9 cellular contexts compared by ENCODE assay signal in genomic region chr19:7679771-7680605, GRCh38. TPM values are rescaled to one million over a fixed set of nuclear protein-coding genes. Genes with fewer than 3 reads are reported as not detected.
DNase-seq lines count a peak whose midpoint lies in the region; ATAC-seq and TF ChIP-seq lines count a peak whose summit lies in the region.
"Had no signal": no experiment of that assay in that cellular context is flagged by ENCODE, and none has a peak within 500 bp of the region (broad histone marks: within the 10 kb centered on the region; RNA-seq: fewer than 3 reads in every experiment).

No MANE protein-coding gene starts in this region.

- no peak for TF ChIP-seq RAD21 in neural cell (conservative IDR thresholded peaks at IDR 0.05)

- TF ChIP-seq CTCF in dorsolateral prefrontal cortex (IDR thresholded peaks at IDR 0.05 in 54 of 56, conservative IDR thresholded peaks at IDR 0.05 in 2 of 56; ENCODE audit: low read depth in 1 of 56, partially characterized antibody in 56 of 56) (no peak), neural cell (IDR thresholded peaks at IDR 0.05; ENCODE audit: poor library complexity, severe bottlenecking) (no peak)

- H3K79me2 ChIP-seq in Karpas-422 (ENCODE audit: low read length) (peaks cover 14% of the 10 kb centered on the region), neural cell (replicated peaks; ENCODE audit: insufficient read depth, low read length) (peaks cover 8% of the 10 kb centered on the region)

- no peak for ATAC-seq in CD4-positive, CD25-positive, alpha-beta regulatory T cell (ENCODE audit: low read depth in 2 of 2)
- ATAC-seq in GM18517 (IDR thresholded peaks at IDR 0.05; ENCODE audit: unreplicated experiment) (no peak), GM21423 (IDR thresholded peaks at IDR 0.05; ENCODE audit: unreplicated experiment) (no peak)

- DNase-seq in CD4-positive, CD25-positive, alpha-beta regulatory T cell: no peak
- DNase-seq in Karpas-422 (no peak), dorsolateral prefrontal cortex (no peak), DMS 273 treated with DMSO at 0.1 percent for 48 hours (lab: John Stamatoyannopoulos, UW) (no peak)
- no peak for DNase-seq in effector CD8-positive, alpha-beta T cell (lab: John Stamatoyannopoulos, UW)
- DNase-seq: NCI-H187 treated with DMSO at 0.1 percent for 48 hours had no signal

- H3K4me3 Mint-ChIP-seq in CD4-positive, CD25-positive, alpha-beta regulatory T cell: peak overlapping the region; percentile 71 to 95 (median 86)

- H3K9me3 Mint-ChIP-seq in CD4-positive, CD25-positive, alpha-beta regulatory T cell: peaks cover 0 to 1% (median 0%) of the 10 kb centered on the region in 7 donors

- peaks cover 6% of the 10 kb centered on the region for H3K36me3 ChIP-seq in CD4-positive, CD25-positive, alpha-beta regulatory T cell (ENCODE audit: control insufficient read depth, insufficient read depth, low read length)
- H3K36me3 ChIP-seq in Karpas-422 (ENCODE audit: insufficient read depth, low read length) (0 out of 2 replicates have a peak, but pooled peaks cover 4% of the 10 kb centered on the region), neural cell (ENCODE audit: insufficient read depth, low read length) (no peaks in the 10 kb centered on the region)

- H3K9ac ChIP-seq in Karpas-422 (ENCODE audit: low read length) (peak overlapping the region; percentile 29; the same call in 1 of the 2 replicates), neural cell (ENCODE audit: low read length) (peak overlapping the region; percentile 42)

- peaks cover 13% of the 10 kb centered on the region; the same call in 1 of the 2 replicates for H4K20me1 ChIP-seq in Karpas-422 (ENCODE audit: insufficient read depth, low read depth, low read length)
- H4K20me1 ChIP-seq in neural cell (ENCODE audit: insufficient read depth): no peaks in the 10 kb centered on the region

- intact Hi-C loops in dorsolateral prefrontal cortex (cut with DNase I): loop anchor here (1.0 to 10.0 kb wide), 10 partner anchors 27 to 578 kb away; partner anchors contain the start of genes CTXN1 (in 1 of the 2), MAP2K7 (in 1 of the 2) and SNAPC2 (in 1 of the 2)

- H3K27ac ChIP-seq in CD4-positive, CD25-positive, alpha-beta regulatory T cell (ENCODE audit: insufficient read depth, low read length, poor library complexity, severe bottlenecking): no peak overlapping the region
- no peak overlapping the region for H3K27ac ChIP-seq in Karpas-422 (ENCODE audit: low read length)
- H3K27ac ChIP-seq in dorsolateral prefrontal cortex: peak overlapping the region in 19 of 59 donors; percentile 53 to 98 (median 89)
- no peak overlapping the region for H3K27ac ChIP-seq in neural cell (ENCODE audit: low read length)

- H3K4me1 Mint-ChIP-seq in CD4-positive, CD25-positive, alpha-beta regulatory T cell: peaks cover 5 to 46% (median 20%) of the 10 kb centered on the region in 4 donors

- peaks cover 2% of the 10 kb centered on the region for H3K27me3 ChIP-seq in CD4-positive, CD25-positive, alpha-beta regulatory T cell (ENCODE audit: control insufficient read depth, insufficient read depth, low read length)
- H3K27me3 ChIP-seq in Karpas-422 (ENCODE audit: low read length) (no peaks in the 10 kb centered on the region), dorsolateral prefrontal cortex (peaks cover 0 to 8% (median 0%) of the 10 kb centered on the region in 45 donors), neural cell (ENCODE audit: insufficient read depth, low read depth, low read length) (no peaks in the 10 kb centered on the region)

- H3K27ac Mint-ChIP-seq in CD4-positive, CD25-positive, alpha-beta regulatory T cell: peak overlapping the region; percentile 4 to 60 (median 36)

- peaks cover 5% of the 10 kb centered on the region for H3K36me3 Mint-ChIP-seq in CD4-positive, CD25-positive, alpha-beta regulatory T cell

- H3F3A ChIP-seq in neural cell (ENCODE audit: insufficient read depth, low read length, poor library complexity, severe bottlenecking): no peaks in the 10 kb centered on the region

- peak overlapping the region; percentile 64 for H2AFZ ChIP-seq in Karpas-422 (ENCODE audit: low read length)
- peak overlapping the region; percentile 30 for H2AFZ ChIP-seq in neural cell (ENCODE audit: low read depth, low read length)

- H3K4me2 ChIP-seq in Karpas-422 (ENCODE audit: low read depth, low read length, poor library complexity, severe bottlenecking): peak overlapping the region; percentile 99
- H3K4me2 ChIP-seq in neural cell (ENCODE audit: low read length): no peak overlapping the region

- peaks cover 40% of the 10 kb centered on the region for H3K4me1 ChIP-seq in CD4-positive, CD25-positive, alpha-beta regulatory T cell (ENCODE audit: control insufficient read depth, insufficient read depth, low read length, poor library complexity, severe bottlenecking)
- H3K4me1 ChIP-seq in Karpas-422 (ENCODE audit: low read length): peaks cover 20% of the 10 kb centered on the region

- no peaks in the 10 kb centered on the region for H3K9me3 ChIP-seq in CD4-positive, CD25-positive, alpha-beta regulatory T cell (ENCODE audit: control insufficient read depth in 2 of 2, low read length in 2 of 2)
- H3K9me3 ChIP-seq in Karpas-422 (ENCODE audit: low read length): no peaks in the 10 kb centered on the region
- no peaks in the 10 kb centered on the region for H3K9me3 ChIP-seq in neural cell (ENCODE audit: low read length)

- H3K27me3 Mint-ChIP-seq in CD4-positive, CD25-positive, alpha-beta regulatory T cell: peaks cover 29% of the 10 kb centered on the region

- H3K9me2 ChIP-seq in Karpas-422 (replicated peaks; ENCODE audit: insufficient read depth, low read length) (no peaks in the 10 kb centered on the region), neural cell (ENCODE audit: insufficient read depth, low read length) (no peaks in the 10 kb centered on the region)

- no peak for TF ChIP-seq EP300 in neural cell (conservative IDR thresholded peaks at IDR 0.05; ENCODE audit: poor library complexity, severe bottlenecking)

- peak overlapping the region; percentile 62 for H3K4me3 ChIP-seq in CD4-positive, CD25-positive, alpha-beta regulatory T cell (ENCODE audit: low read depth, low read length)
- peak overlapping the region; percentile 100; the same call in 1 of the 2 replicates for H3K4me3 ChIP-seq in Karpas-422 (ENCODE audit: low read length)
- H3K4me3 ChIP-seq in dorsolateral prefrontal cortex: peak overlapping the region; percentile 71 to 100 (median 98)
- H3K4me3 ChIP-seq in neural cell (ENCODE audit: low read length): peak overlapping the region; percentile 100

TF ChIP-seq in neural cell, 6 proteins besides CTCF, POLR2A, EP300 and RAD21:
- no peak for TF ChIP-seq EZH2 (IDR thresholded peaks at IDR 0.05; ENCODE audit: borderline replicate concordance, insufficient read depth, low read length, poor library complexity, severe bottlenecking)
- no peak for TF ChIP-seq TAF1 (IDR thresholded peaks at IDR 0.05; ENCODE audit: low read depth)
- TF ChIP-seq POLR2AphosphoS5 (IDR thresholded peaks at IDR 0.05): no peak
TF ChIP-seq in neural cell: peak in this region for 0.

RNA-seq across cellular contexts. Expression of gene TRAPPC5, which starts 0.6 kb away (rescaled TPM):
- 63.9 TPM for total RNA-seq in CD4-positive, CD25-positive, alpha-beta regulatory T cell
- polyA plus RNA-seq in CD4-positive, CD25-positive, alpha-beta regulatory T cell: 100 to 1,000 TPM; 142 to 229 (median 192) TPM
- total RNA-seq in Karpas-422 (2014; rRNA removed; shearing (Covaris generic); ENCODE audit: low replicate concordance): 52.1 and 116 TPM in 2 replicates
- 100 to 1,000 TPM in 61 of 120 experiments, 10 to 100 TPM in 59; 59.2 to 143 (median 100) TPM for total RNA-seq in dorsolateral prefrontal cortex
- 88.5 and 113 TPM in 2 replicates for polyA plus RNA-seq in neural cell
- 18.0 and 23.4 TPM in 2 replicates for polyA minus RNA-seq in neural cell

RNA-seq across cellular contexts. Expression of gene MCEMP1, which starts 3.1 kb away (rescaled TPM):
- 0.59 TPM for total RNA-seq in CD4-positive, CD25-positive, alpha-beta regulatory T cell
- polyA plus RNA-seq in CD4-positive, CD25-positive, alpha-beta regulatory T cell: not detected
- not detected in 2 replicates for total RNA-seq in Karpas-422 (2014; rRNA removed; shearing (Covaris generic); ENCODE audit: low replicate concordance)
- 1 to 10 TPM in 21 of 120 experiments, under 1 TPM in 27, not detected in 72; 0.29 to 4.7 (median 0.81) TPM for total RNA-seq in dorsolateral prefrontal cortex
- 0.22 TPM in 1 of 2 replicates, not detected in the other for polyA plus RNA-seq in neural cell
- not detected in 2 replicates for polyA minus RNA-seq in neural cell

RNA-seq across cellular contexts. Expression of gene RETN, which starts 11.1 kb away (rescaled TPM):
- not detected for total RNA-seq in CD4-positive, CD25-positive, alpha-beta regulatory T cell
- not detected for polyA plus RNA-seq in CD4-positive, CD25-positive, alpha-beta regulatory T cell
- not detected in 2 replicates for total RNA-seq in Karpas-422 (2014; rRNA removed; shearing (Covaris generic); ENCODE audit: low replicate concordance)
- total RNA-seq in dorsolateral prefrontal cortex: 1 to 10 TPM in 9 of 120 experiments, not detected in 111; 1.1 to 3.3 (median 1.7) TPM
- not detected in 2 replicates for polyA plus RNA-seq in neural cell
- not detected in 2 replicates for polyA minus RNA-seq in neural cell

RNA-seq across cellular contexts. Expression of gene FCER2, which starts 21.9 kb away (rescaled TPM):
- total RNA-seq in CD4-positive, CD25-positive, alpha-beta regulatory T cell: not detected
- 1 to 10 TPM in 1 of 4 donors, under 1 TPM in 2, not detected in 1; 0.34 to 4.5 (median 0.48) TPM for polyA plus RNA-seq in CD4-positive, CD25-positive, alpha-beta regulatory T cell
- 0.14 TPM in 1 of 2 replicates, not detected in the other for total RNA-seq in Karpas-422 (2014; rRNA removed; shearing (Covaris generic); ENCODE audit: low replicate concordance)
- total RNA-seq in dorsolateral prefrontal cortex: 1 to 10 TPM in 1 of 120 experiments, under 1 TPM in 13, not detected in 106; 0.29 to 1.2 (median 0.61) TPM
- polyA plus RNA-seq in neural cell: not detected in 2 replicates
- not detected in 2 replicates for polyA minus RNA-seq in neural cell

RNA-seq across cellular contexts. Expression of gene STXBP2, which starts 43.1 kb away (rescaled TPM):
- 253 TPM for total RNA-seq in CD4-positive, CD25-positive, alpha-beta regulatory T cell
- polyA plus RNA-seq in CD4-positive, CD25-positive, alpha-beta regulatory T cell: 100 to 1,000 TPM in 1 of 4 donors, 10 to 100 TPM in 3; 57.5 to 105 (median 86.7) TPM
- total RNA-seq in Karpas-422 (2014; rRNA removed; shearing (Covaris generic); ENCODE audit: low replicate concordance): 36.5 and 61.3 TPM in 2 replicates
- total RNA-seq in dorsolateral prefrontal cortex: 10 to 100 TPM in 97 of 120 experiments, 1 to 10 TPM in 23; 4.3 to 32.5 (median 14.6) TPM
- 1.7 and 7.8 TPM in 2 replicates for polyA plus RNA-seq in neural cell
- polyA minus RNA-seq in neural cell: 3.8 and 5.4 TPM in 2 replicates
